23 cellular contexts compared by ENCODE assay signal in the genomic region with DNA sequence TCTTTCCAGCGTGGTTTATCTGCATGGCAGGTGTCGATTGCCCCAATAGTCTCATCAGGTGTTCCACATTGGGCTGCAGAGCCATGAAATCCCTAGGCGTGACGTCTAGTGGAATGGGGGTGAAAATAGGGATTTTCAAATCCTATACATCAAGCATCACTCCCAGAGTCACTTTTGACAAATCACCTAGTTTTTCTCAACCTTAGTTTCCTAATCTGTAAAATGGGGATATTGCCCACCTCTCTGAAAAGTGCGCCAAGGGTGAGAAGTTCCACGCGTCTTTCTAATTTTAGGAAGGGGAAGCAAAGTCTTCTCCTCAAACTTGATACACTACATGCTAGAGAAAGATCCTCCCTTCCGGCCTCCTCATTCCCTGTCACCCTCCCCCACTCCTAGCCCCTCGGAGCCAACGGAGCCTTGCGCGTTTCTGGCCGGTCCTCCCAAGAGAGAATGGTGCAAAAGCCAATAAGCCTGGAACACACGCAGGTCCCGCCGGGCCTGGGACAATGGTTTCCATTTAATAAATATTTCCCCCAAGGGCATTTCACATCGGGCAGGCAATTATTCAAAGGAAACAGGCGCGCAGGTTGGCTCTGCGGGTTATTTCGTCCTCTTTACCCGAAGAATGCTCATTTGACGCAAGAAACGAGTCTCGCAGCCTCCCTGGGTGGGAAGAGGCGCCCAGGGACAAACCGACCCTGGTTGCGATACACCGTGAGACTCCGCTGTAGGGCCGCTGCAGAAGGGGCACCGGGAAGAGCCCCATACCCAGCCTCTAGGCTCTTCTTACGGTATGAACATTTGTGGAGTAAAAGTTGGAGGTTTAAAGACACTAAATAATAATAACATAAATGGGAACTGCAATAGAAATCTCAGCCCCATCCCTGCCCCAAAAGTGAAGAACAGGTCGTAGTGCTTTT. TPM values are rescaled to one million over a fixed set of nuclear protein-coding genes. Genes with fewer than 3 reads are reported as not detected.
DNase-seq lines count a peak whose midpoint lies in the region; ATAC-seq, FAIRE-seq and TF ChIP-seq lines count a peak whose summit lies in the region.
"Had no signal": no experiment of that assay in that cellular context is flagged by ENCODE, and none has a peak within 500 bp of the region (broad histone marks: within the 10 kb centered on the region; RNA-seq: fewer than 3 reads in every experiment).

No MANE protein-coding gene starts in this region.

- no peak for FAIRE-seq in frontal cortex (lab: Jason Lieb, UNC)
- FAIRE-seq: H54 had no signal

- no peak overlapping the region for H3K4me3 Mint-ChIP-seq in activated naive CD8-positive, alpha-beta T cell treated with anti-CD3 and anti-CD28 coated beads, Interleukin-2, amount 10 ng/mL, durations not matched to agents 7 days and 5 days
- H3K4me3 Mint-ChIP-seq in activated naive CD8-positive, alpha-beta T cell treated with anti-CD3 and anti-CD28 coated beads, Interleukin-2, amount 50 U/mL, for 24 hours, result no peak overlapping the region
- peak overlapping the region; percentile 84 for H3K4me3 Mint-ChIP-seq in type B pancreatic cell
- H3K4me3 Mint-ChIP-seq: activated T-helper 17 cell treated with anti-CD3 and anti-CD28 coated beads, Interleukin-2, amount 50 U/mL, for 72 hours; central memory CD8-positive, alpha-beta T cell had no signal

- peak overlapping the region; percentile 52; the same call in 1 of the 2 replicates for H3K4me3 ChIP-seq in iPS-20b (ENCODE audit: low read length)

- no peak for TF ChIP-seq CTCF in type B pancreatic cell (conservative IDR thresholded peaks at IDR 0.05)

- peaks cover 100% of the 10 kb centered on the region for H3K27me3 ChIP-seq in iPS-20b (ENCODE audit: insufficient read depth, low read length)

- DNase-seq in activated naive CD8-positive, alpha-beta T cell treated with anti-CD3 and anti-CD28 coated beads, Interleukin-2, amount 10 ng/mL, durations not matched to agents 7 days and 5 days, result peak; percentile 22
- no peak for DNase-seq in activated naive CD8-positive, alpha-beta T cell treated with anti-CD3 and anti-CD28 coated beads, Interleukin-2, amount 50 U/mL, for 24 hours
- DNase-seq in SK-MEL-5 (ENCODE audit: low read depth, low spot score), result peak; percentile 7
- DNase-seq in type B pancreatic cell (ENCODE audit: extremely low spot score, unreplicated experiment), result no peak
- DNase-seq in frontal cortex (ENCODE audit: low spot score in 2 of 2), result no peak
- no peak for DNase-seq in globus pallidus (ENCODE audit: low spot score)
- DNase-seq in amygdala (lab: John Stamatoyannopoulos, UW), result no peak
- DNase-seq: CD8-positive, alpha-beta memory T cell; effector CD8-positive, alpha-beta T cell; hippocampal formation; NCI-H1417 treated with DMSO at 0.1 percent for 48 hours; NCI-H226; stimulated activated CD4-positive, alpha-beta T cell treated with anti-CD3 and anti-CD28 coated beads, Interleukin-2, amount 100 ng/mL, for 24 hours; T-helper 1 cell had no signal

- no peak for ATAC-seq in activated naive CD8-positive, alpha-beta T cell treated with anti-CD3 and anti-CD28 coated beads, Interleukin-2, amount 10 ng/mL, durations not matched to agents 7 days and 5 days (ENCODE audit: low read depth)
- ATAC-seq in activated naive CD8-positive, alpha-beta T cell treated with anti-CD3 and anti-CD28 coated beads, Interleukin-2, amount 50 U/mL, for 24 hours, result no peak
- ATAC-seq: activated T-helper 17 cell treated with anti-CD3 and anti-CD28 coated beads, Interleukin-2, amount 50 U/mL, for 72 hours had no signal

- H3K27ac ChIP-seq in iPS-20b (ENCODE audit: low read length), result no peak overlapping the region
- H3K27ac ChIP-seq: VCaP had no signal

- H3K36me3 Mint-ChIP-seq in activated naive CD8-positive, alpha-beta T cell treated with anti-CD3 and anti-CD28 coated beads, Interleukin-2, amount 10 ng/mL, durations not matched to agents 7 days and 5 days, result no peaks in the 10 kb centered on the region
- H3K36me3 Mint-ChIP-seq in activated naive CD8-positive, alpha-beta T cell treated with anti-CD3 and anti-CD28 coated beads, Interleukin-2, amount 50 U/mL, for 24 hours (ENCODE audit: low read depth), result peaks cover 3% of the 10 kb centered on the region
- H3K36me3 Mint-ChIP-seq in type B pancreatic cell, result no peaks in the 10 kb centered on the region
- H3K36me3 Mint-ChIP-seq: CD8-positive, alpha-beta memory T cell had no signal

- peaks cover 5% of the 10 kb centered on the region; the same call in 1 of the 2 replicates for H3K9me3 ChIP-seq in iPS-20b (ENCODE audit: insufficient read depth, low read depth, low read length)

- peaks cover 7% of the 10 kb centered on the region for H3K4me1 Mint-ChIP-seq in activated naive CD8-positive, alpha-beta T cell treated with anti-CD3 and anti-CD28 coated beads, Interleukin-2, amount 10 ng/mL, durations not matched to agents 7 days and 5 days
- no peaks in the 10 kb centered on the region for H3K4me1 Mint-ChIP-seq in activated naive CD8-positive, alpha-beta T cell treated with anti-CD3 and anti-CD28 coated beads, Interleukin-2, amount 50 U/mL, for 24 hours
- H3K4me1 Mint-ChIP-seq in type B pancreatic cell (ENCODE audit: unreplicated experiment), result peaks cover 7% of the 10 kb centered on the region
- H3K4me1 Mint-ChIP-seq: activated T-helper 17 cell treated with anti-CD3 and anti-CD28 coated beads, Interleukin-2, amount 50 U/mL, for 72 hours; CD8-positive, alpha-beta memory T cell had no signal

- no peak overlapping the region for H3K27ac Mint-ChIP-seq in activated naive CD8-positive, alpha-beta T cell treated with anti-CD3 and anti-CD28 coated beads, Interleukin-2, amount 10 ng/mL, durations not matched to agents 7 days and 5 days
- no peak overlapping the region for H3K27ac Mint-ChIP-seq in activated naive CD8-positive, alpha-beta T cell treated with anti-CD3 and anti-CD28 coated beads, Interleukin-2, amount 50 U/mL, for 24 hours
- H3K27ac Mint-ChIP-seq in type B pancreatic cell, result no peak overlapping the region
- H3K27ac Mint-ChIP-seq: activated T-helper 17 cell treated with anti-CD3 and anti-CD28 coated beads, Interleukin-2, amount 50 U/mL, for 72 hours; CD8-positive, alpha-beta memory T cell had no signal

- H3K4me1 ChIP-seq in iPS-20b (ENCODE audit: insufficient read depth, low read length), result peaks cover 36% of the 10 kb centered on the region; the same call in 1 of the 2 replicates

- H3K9ac ChIP-seq in iPS-20b (ENCODE audit: low read depth, low read length), result no peak overlapping the region

- H3K27me3 Mint-ChIP-seq in activated naive CD8-positive, alpha-beta T cell treated with anti-CD3 and anti-CD28 coated beads, Interleukin-2, amount 10 ng/mL, durations not matched to agents 7 days and 5 days, result peaks cover 73% of the 10 kb centered on the region
- peaks cover 84% of the 10 kb centered on the region for H3K27me3 Mint-ChIP-seq in activated naive CD8-positive, alpha-beta T cell treated with anti-CD3 and anti-CD28 coated beads, Interleukin-2, amount 50 U/mL, for 24 hours
- peaks cover 98% of the 10 kb centered on the region for H3K27me3 Mint-ChIP-seq in type B pancreatic cell

- in situ Hi-C loops in SK-MEL-5 (cut with HindIII; ENCODE audit: low pct_unique_long_range_greater_than_20kb, low sequenced_read_pairs), result no loop called here

- POLR2A ChIA-PET in activated naive CD8-positive, alpha-beta T cell treated with anti-CD3 and anti-CD28 coated beads, Interleukin-2, amount 10 ng/mL, durations not matched to agents 7 days and 5 days (lab: Charles Lee), result no interaction called here

- H3K9me3 Mint-ChIP-seq in activated naive CD8-positive, alpha-beta T cell treated with anti-CD3 and anti-CD28 coated beads, Interleukin-2, amount 10 ng/mL, durations not matched to agents 7 days and 5 days, result peaks cover 2% of the 10 kb centered on the region
- no peaks in the 10 kb centered on the region for H3K9me3 Mint-ChIP-seq in activated naive CD8-positive, alpha-beta T cell treated with anti-CD3 and anti-CD28 coated beads, Interleukin-2, amount 50 U/mL, for 24 hours
- no peaks in the 10 kb centered on the region for H3K9me3 Mint-ChIP-seq in type B pancreatic cell
- H3K9me3 Mint-ChIP-seq: central memory CD8-positive, alpha-beta T cell had no signal

- no peaks in the 10 kb centered on the region for H3K36me3 ChIP-seq in iPS-20b (ENCODE audit: insufficient read depth, low read depth, low read length)

RNA-seq across cellular contexts. Expression of gene SOX14, which starts 1.2 kb away (rescaled TPM):
- not detected for total RNA-seq in activated naive CD8-positive, alpha-beta T cell treated with anti-CD3 and anti-CD28 coated beads, Interleukin-2, amount 10 ng/mL, durations not matched to agents 7 days and 5 days
- total RNA-seq in SK-MEL-5 (2014; rRNA removed; shearing (Covaris generic)), result not detected in 2 replicates
- not detected in 2 replicates for polyA plus RNA-seq in SK-MEL-5 (2015; cell fraction: cytosol; rRNA removed)
- not detected in 2 replicates for polyA plus RNA-seq in SK-MEL-5 (2015; cell fraction: nucleus; rRNA removed)
- 0.29 and 0.62 TPM in 2 replicates for total RNA-seq in type B pancreatic cell (ENCODE audit: low replicate concordance)
- not detected for total RNA-seq in frontal cortex
- total RNA-seq: activated CD8-positive, alpha-beta memory T cell treated with anti-CD3 and anti-CD28 coated beads for 36 hours; activated T-helper 17 cell treated with anti-CD3 and anti-CD28 coated beads, Interleukin-2, amount 50 U/mL, for 72 hours; CD8-positive, alpha-beta memory T cell; fibroblast of lung; mucosa of gallbladder; subcutaneous adipose tissue had no signal
- polyA plus RNA-seq: CD8-positive, alpha-beta memory T cell; fibroblast of lung had no signal

Comparison
In these comparisons a context has a peak if more than half of its experiments do, and no peak if none do; other contexts are left out.
1. DNase-seq: peak in activated naive CD8-positive, alpha-beta T cell treated with anti-CD3 and anti-CD28 coated beads, Interleukin-2, amount 10 ng/mL, durations not matched to agents 7 days and 5 days (single experiment) and SK-MEL-5 (single experiment); none in activated naive CD8-positive, alpha-beta T cell treated with anti-CD3 and anti-CD28 coated beads, Interleukin-2, amount 50 U/mL, for 24 hours (single experiment), type B pancreatic cell (single experiment), frontal cortex (0 of 2), globus pallidus (single experiment) and amygdala (0 of 56).